In genomic region chr14:85533821-85534271, GRCh38 we compare ENCODE assay signal across 9 cellular contexts. TPM values are rescaled to one million over a fixed set of nuclear protein-coding genes. Genes with fewer than 3 reads are reported as not detected.
DNase-seq lines count a peak whose midpoint lies in the region; ATAC-seq, FAIRE-seq and TF ChIP-seq lines count a peak whose summit lies in the region.
"Had no signal": no experiment of that assay in that cellular context is flagged by ENCODE, and none has a peak within 500 bp of the region (broad histone marks: within the 10 kb centered on the region; RNA-seq: fewer than 3 reads in every experiment).

No MANE protein-coding gene starts in this region.

- H3K4me1 ChIP-seq in foreskin keratinocyte = peaks cover 6% of the 10 kb centered on the region
- no peaks in the 10 kb centered on the region for H3K4me1 ChIP-seq in ovary (ENCODE audit: insufficient read depth)

- H3K27ac ChIP-seq in foreskin keratinocyte (peak overlapping the region; percentile 91), ovary (peak overlapping the region; percentile 61 to 90)

- no peaks in the 10 kb centered on the region for H3K36me3 ChIP-seq in ovary

- no peak for TF ChIP-seq EP300 in ovary (IDR thresholded peaks at IDR 0.05)

- TF ChIP-seq CTCF in foreskin keratinocyte (conservative IDR thresholded peaks at IDR 0.05) = no peak
- no peak for TF ChIP-seq CTCF in ovary (IDR thresholded peaks at IDR 0.05)

- TF ChIP-seq POLR2A in ovary (IDR thresholded peaks at IDR 0.05) (no peak), GM12892 (IDR thresholded peaks at IDR 0.05; ENCODE audit: low read depth, low read length) (no peak)

- FAIRE-seq in GM12892 (lab: Jason Lieb, UNC) = no peak

- intact Hi-C loops in ovary (cut with DNase I) = no loop called here

- ATAC-seq in foreskin keratinocyte (no peak), HG03457 (IDR thresholded peaks at IDR 0.05; ENCODE audit: unreplicated experiment) (no peak)
- ATAC-seq: stimulated activated naive CD8-positive, alpha-beta T cell treated with anti-CD3 and anti-CD28 coated beads, Interleukin-15, amount 100 ng/mL, for 72 hours had no signal

- H3K9me3 ChIP-seq in ovary = no peaks in the 10 kb centered on the region

- WGBS in ovary, 3 donors = 0 to 1% (median 1%) methylated on average over 31 to 35 of the region's 35 CpGs

- DNase-seq in EH (ENCODE audit: low read depth) = peak; percentile 27
- peak; percentile 38 for DNase-seq in NCI-H748 treated with DMSO at 0.1 percent for 48 hours (lab: John Stamatoyannopoulos, UW)
- peak in 1 of 2 donors; percentile 30 for DNase-seq in foreskin keratinocyte
- DNase-seq in ovary = peak; percentile 29 to 62 (median 53)
- no peak for DNase-seq in activated gamma-delta T cell treated with Interleukin-2 at 50 U/mL for 16 hours
- no peak for DNase-seq in GM19240 (ENCODE audit: insufficient read length, low spot score)
- no peak for DNase-seq in GM12892 (ENCODE audit: insufficient read length)
- DNase-seq: stimulated activated naive CD8-positive, alpha-beta T cell treated with anti-CD3 and anti-CD28 coated beads, Interleukin-15, amount 100 ng/mL, for 72 hours had no signal

- H3K27me3 ChIP-seq in foreskin keratinocyte (no peaks in the 10 kb centered on the region), ovary (no peaks in the 10 kb centered on the region)

- H3K4me3 ChIP-seq in ovary = peak overlapping the region; percentile 70

RNA-seq across cellular contexts. Expression of gene FLRT2, which starts 3.9 kb away (rescaled TPM):
- total RNA-seq in foreskin keratinocyte = 52.5 and 111 TPM in 2 replicates
- 11.9 and 22.2 TPM in 2 replicates for polyA plus RNA-seq in foreskin keratinocyte
- total RNA-seq in ovary = 100 to 1,000 TPM in 1 of 7 donors, 10 to 100 TPM in 6; 27.0 to 166 (median 55.5) TPM
- polyA plus RNA-seq in ovary = 10 to 100 TPM; 36.6 to 80.5 TPM
- 0.06 TPM for polyA plus RNA-seq in GM12892 (2012; ENCODE audit: missing spikeins)

Comparison
In these comparisons a context has a peak if more than half of its experiments do, and no peak if none do; other contexts are left out.
1. DNase-seq: peak in EH (single experiment), NCI-H748 treated with DMSO at 0.1 percent for 48 hours (single experiment) and ovary (5 of 5); none in activated gamma-delta T cell treated with Interleukin-2 at 50 U/mL for 16 hours (single experiment), GM19240 (single experiment) and GM12892 (single experiment).